ENCODE assay signal across 9 cellular contexts in the genomic region with DNA sequence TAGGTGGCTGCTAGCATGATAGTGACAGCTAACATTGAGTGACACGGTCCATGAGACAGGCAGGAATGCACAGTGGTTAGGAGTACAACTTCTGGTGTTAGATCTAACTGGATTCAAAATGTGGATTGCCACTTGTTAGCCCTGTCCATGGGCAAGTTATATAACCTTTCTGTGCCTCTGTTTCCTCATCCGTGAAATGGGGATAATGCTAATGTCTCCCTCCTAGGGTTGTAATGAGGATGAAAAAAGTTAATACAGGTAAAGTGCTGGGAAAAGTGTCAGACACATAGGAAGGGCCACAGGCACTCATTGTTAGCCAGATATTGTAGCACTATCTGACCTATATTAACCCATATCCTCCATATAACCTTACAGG. TPM values are rescaled to one million over a fixed set of nuclear protein-coding genes. Genes with fewer than 3 reads are reported as not detected.
DNase-seq lines count a peak whose midpoint lies in the region; ATAC-seq, FAIRE-seq and TF ChIP-seq lines count a peak whose summit lies in the region.
"Had no signal": no experiment of that assay in that cellular context is flagged by ENCODE, and none has a peak within 500 bp of the region (broad histone marks: within the 10 kb centered on the region; RNA-seq: fewer than 3 reads in every experiment).

No MANE protein-coding gene starts in this region.

- H3K36me3 ChIP-seq in psoas muscle (ENCODE audit: insufficient read depth in 1 of 2, low read depth in 1 of 2), result peaks cover 6 to 69% of the 10 kb centered on the region in 2 donors

- TF ChIP-seq CTCF in 22Rv1 (IDR thresholded peaks at IDR 0.05) (no peak), coronary artery (IDR thresholded peaks at IDR 0.05) (no peak), psoas muscle (IDR thresholded peaks at IDR 0.05) (no peak)

- H3K4me1 ChIP-seq in psoas muscle, result peaks cover 50% of the 10 kb centered on the region

- no peaks in the 10 kb centered on the region for H3K27me3 ChIP-seq in psoas muscle (ENCODE audit: insufficient read depth in 3 of 3, low read length in 2 of 3)

- no peak for DNase-seq in HTR-8/SVneo (ENCODE audit: insufficient read length, low spot score)
- no peak for DNase-seq in coronary artery (ENCODE audit: low spot score)
- no peak for DNase-seq in psoas muscle
- no peak for DNase-seq in NCI-H146 treated with DMSO at 0.1 percent for 48 hours (lab: John Stamatoyannopoulos, UW; ENCODE audit: unreplicated experiment)
- no peak for DNase-seq in LoVo (ENCODE audit: low spot score)
- DNase-seq in NOMO-1 (lab: John Stamatoyannopoulos, UW; ENCODE audit: unreplicated experiment in 2 of 2), result no peak
- DNase-seq: activated T-cell treated with anti-CD3 and anti-CD28 coated beads for 4 hours had no signal

- H3K4me3 ChIP-seq in coronary artery (peak overlapping the region; percentile 43), psoas muscle (peak overlapping the region; percentile 34)

- FAIRE-seq in HTR-8/SVneo (lab: Jason Lieb, UNC), result peak; percentile 40

- no peaks in the 10 kb centered on the region for H3K9me3 ChIP-seq in psoas muscle

- ATAC-seq in psoas muscle (no peak), HG03280 (IDR thresholded peaks at IDR 0.05; ENCODE audit: unreplicated experiment) (no peak)

- 85 to 88% (median 86%) methylated on average over 2 of the region's 2 CpGs for WGBS in psoas muscle, 3 donors

- H3K27ac ChIP-seq in 22Rv1 (peak overlapping the region; percentile 89), coronary artery (peak overlapping the region; percentile 39 to 86), psoas muscle (peak overlapping the region; percentile 78)

- intact Hi-C loops in psoas muscle (cut with DNase I), result loop anchor here (5.0 kb wide), 2 partner anchors 48 to 58 kb away; no protein-coding TSS in a partner anchor

RNA-seq across cellular contexts. Expression of gene TACR2, which starts 41.8 kb away (rescaled TPM):
- under 1 TPM; 0.21 to 0.46 (median 0.23) TPM for total RNA-seq in psoas muscle
- polyA plus RNA-seq in psoas muscle, result under 1 TPM; 0.25 to 0.61 (median 0.31) TPM
